In genomic region chr5:167778228-167778627, GRCh38 we compare ENCODE assay signal across 24 cellular contexts.
"Had no signal": no experiment of that assay in that cellular context is flagged by ENCODE, and none has a peak within 500 bp of the region (broad histone marks: within the 10 kb centered on the region; RNA-seq: fewer than 3 reads in every experiment).

No MANE protein-coding gene starts in this region.

- H3K27me3 ChIP-seq: left lung, ovary, stomach, testis, thyroid gland, transverse colon, upper lobe of left lung, vagina had no signal

- H3K4me3 ChIP-seq: left lung, lung, mucosa of descending colon, ovary, skin epidermis, stomach, testis, thyroid gland, transverse colon, upper lobe of left lung, vagina had no signal

- DNase-seq: hypothalamus; immature natural killer cell; kidney; left colon; left lung; midbrain; mucosa of descending colon; naive thymus-derived CD4-positive, alpha-beta T cell; ovary; right cardiac atrium; stimulated activated CD4-positive, alpha-beta T cell treated with anti-CD3 and anti-CD28 coated beads, Interleukin-12 subunit alpha, Interleukin-12 subunit beta, amount 100 ng/mL, for 4 hours; stimulated activated CD4-positive, alpha-beta T cell treated with anti-CD3 and anti-CD28 coated beads, Interleukin-15, amount 100 ng/mL, for 24 hours; stimulated activated CD4-positive, alpha-beta T cell treated with anti-CD3 and anti-CD28 coated beads, Interleukin-2, amount 100 ng/mL, for 24 hours; stimulated activated CD4-positive, alpha-beta T cell treated with anti-CD3 and anti-CD28 coated beads, Interleukin-4, amount 100 ng/mL, for 1 hour; stimulated activated naive B cell treated with anti-CD40 and anti-IgM and Interleukin-4, amounts not matched to agents 10 μg/mL and 1 μg/mL and 100 μg/mL, for 72 hours; stimulated activated naive CD8-positive, alpha-beta T cell treated with anti-CD3 and anti-CD28 coated beads, Interleukin-15, Interleukin-2, amounts not matched to agents 100 U/mL and 50 U/mL, for 24 hours; stomach; testis; thyroid gland; transverse colon; upper lobe of left lung had no signal

- H3K36me3 ChIP-seq: left lung, ovary, stomach, thyroid gland, transverse colon, upper lobe of left lung, vagina had no signal

- H3K4me1 ChIP-seq: left lung, stomach, transverse colon, upper lobe of left lung had no signal

- H3K27ac ChIP-seq: left lung, ovary, skin epidermis, stomach, testis, thyroid gland, transverse colon, upper lobe of left lung, vagina had no signal

- H3K9me3 ChIP-seq: left lung, mucosa of descending colon, ovary, stomach, testis, thyroid gland, transverse colon, upper lobe of left lung, vagina had no signal
